ENCODE assay signal across 23 cellular contexts in genomic region chr2:6958616-6959235, GRCh38. TPM values are rescaled to one million over a fixed set of nuclear protein-coding genes. Genes with fewer than 3 reads are reported as not detected.
DNase-seq lines count a peak whose midpoint lies in the region; ATAC-seq, FAIRE-seq and TF ChIP-seq lines count a peak whose summit lies in the region.
"Had no signal": no experiment of that assay in that cellular context is flagged by ENCODE, and none has a peak within 500 bp of the region (broad histone marks: within the 10 kb centered on the region; RNA-seq: fewer than 3 reads in every experiment).

No MANE protein-coding gene starts in this region.

- H3K36me3 ChIP-seq in CD4-positive, alpha-beta memory T cell (ENCODE audit: insufficient read depth, low read length): no peaks in the 10 kb centered on the region
- H3K36me3 ChIP-seq in prostate gland: no peaks in the 10 kb centered on the region
- H3K36me3 ChIP-seq: breast epithelium, pancreas, thoracic aorta had no signal

- POLR2A ChIA-PET in CD4-positive, alpha-beta memory T cell (lab: Charles Lee; ENCODE audit: partially characterized antibody): no interaction called here

- H3K9me3 Mint-ChIP-seq in CD4-positive, alpha-beta memory T cell: no peaks in the 10 kb centered on the region
- H3K9me3 Mint-ChIP-seq: activated B cell treated with CpG ODN at 0.5 μM for 24 hours had no signal

- H3K36me3 Mint-ChIP-seq in CD4-positive, alpha-beta memory T cell: peaks cover 11 to 41% of the 10 kb centered on the region in 2 donors

- no peaks in the 10 kb centered on the region for H3K27me3 Mint-ChIP-seq in CD4-positive, alpha-beta memory T cell

- ATAC-seq in GM21360 (IDR thresholded peaks at IDR 0.05; ENCODE audit: unreplicated experiment): peak; percentile 83
- no peak for ATAC-seq in HG03045 (IDR thresholded peaks at IDR 0.05; ENCODE audit: unreplicated experiment)
- no peak for ATAC-seq in HG03354 (IDR thresholded peaks at IDR 0.05; ENCODE audit: poor library complexity, severe bottlenecking, unreplicated experiment)
- ATAC-seq: pancreas had no signal

- no peak overlapping the region for H3K4me3 Mint-ChIP-seq in CD4-positive, alpha-beta memory T cell
- H3K4me3 Mint-ChIP-seq: activated B cell treated with CpG ODN at 0.5 μM for 24 hours had no signal

- peaks cover 22 to 63% (median 34%) of the 10 kb centered on the region in 4 donors for H3K4me1 Mint-ChIP-seq in CD4-positive, alpha-beta memory T cell
- H3K4me1 Mint-ChIP-seq: activated B cell treated with CpG ODN at 0.5 μM for 24 hours had no signal

- 70% methylated on average over 10 of the region's 10 CpGs for WGBS in prostate gland

- no peaks in the 10 kb centered on the region for H3K4me1 ChIP-seq in CD4-positive, alpha-beta memory T cell (ENCODE audit: insufficient read depth, low read length)
- H3K4me1 ChIP-seq in prostate gland (replicated peaks): peaks cover 3% of the 10 kb centered on the region

- H3K27me3 ChIP-seq in CD4-positive, alpha-beta memory T cell (ENCODE audit: insufficient read depth, low read length): no peaks in the 10 kb centered on the region
- no peaks in the 10 kb centered on the region for H3K27me3 ChIP-seq in prostate gland (replicated peaks; ENCODE audit: insufficient read depth)
- H3K27me3 ChIP-seq: breast epithelium, pancreas had no signal

- intact Hi-C loops in CD4-positive, alpha-beta memory T cell (cut with micrococcal nuclease): loop anchor here (10.0 kb wide), 1 partner anchor 64 kb away; no protein-coding TSS in a partner anchor
- intact Hi-C loops in prostate gland (cut with DNase I): loop anchor here (5.0 kb wide), 1 partner anchor 36 kb away; no protein-coding TSS in a partner anchor

- no peak for TF ChIP-seq POLR2A in prostate gland (IDR thresholded peaks at IDR 0.05)

- no peak for FAIRE-seq in RCC 7860 (lab: Jason Lieb, UNC)
- FAIRE-seq: D721Med, G401.6, keratinocyte, pancreas had no signal

- no peak overlapping the region for H3K4me3 ChIP-seq in CD4-positive, alpha-beta memory T cell (ENCODE audit: low read length in 2 of 2)
- H3K4me3 ChIP-seq in fibroblast of mammary gland (ENCODE audit: control insufficient read depth, low read depth, low read length): no peak overlapping the region
- H3K4me3 ChIP-seq in prostate gland: no peak overlapping the region
- H3K4me3 ChIP-seq: breast epithelium, pancreas, skin epidermis, thoracic aorta had no signal

- H3K27ac ChIP-seq in CD4-positive, alpha-beta memory T cell (ENCODE audit: low read depth, low read length): no peak overlapping the region
- no peak overlapping the region for H3K27ac ChIP-seq in prostate gland
- H3K27ac ChIP-seq: pancreas, thoracic aorta had no signal

- TF ChIP-seq CTCF in fibroblast of mammary gland (conservative IDR thresholded peaks at IDR 0.05; ENCODE audit: control insufficient read depth, insufficient read depth, low read depth, low read length) (no peak), prostate gland (IDR thresholded peaks at IDR 0.05) (no peak)

- H3K27ac Mint-ChIP-seq in CD4-positive, alpha-beta memory T cell: peak overlapping the region in 4 of 7 donors; percentile 15 to 59 (median 20)
- H3K27ac Mint-ChIP-seq: activated B cell treated with CpG ODN at 0.5 μM for 24 hours had no signal

- H3K9me3 ChIP-seq in CD4-positive, alpha-beta memory T cell (ENCODE audit: control insufficient read depth in 1 of 2, low read length in 2 of 2): no peaks in the 10 kb centered on the region
- no peaks in the 10 kb centered on the region for H3K9me3 ChIP-seq in prostate gland
- H3K9me3 ChIP-seq: breast epithelium, pancreas, thoracic aorta had no signal

- DNase-seq in CD4-positive, alpha-beta memory T cell: no peak
- DNase-seq in fibroblast of mammary gland (ENCODE audit: low read depth) (peak; percentile 79), prostate gland (ENCODE audit: low spot score) (peak; percentile 3), GM19238 (ENCODE audit: insufficient read length, low spot score) (no peak), RCC 7860 (ENCODE audit: low spot score) (no peak)
- DNase-seq: activated B cell treated with CpG ODN at 0.5 μM for 24 hours; activated naive CD4-positive, alpha-beta T cell treated with Interleukin-2 at 50 U/mL for 16 hours; AML-193; IMR-90; MV-4-11; NCI-H2081; pancreas; stimulated activated CD4-positive, alpha-beta T cell treated with anti-CD3 and anti-CD28 coated beads, Interleukin-4, amount 100 ng/mL, for 1 hour; T-helper 1 cell had no signal

- CTCF ChIA-PET in CD4-positive, alpha-beta memory T cell (lab: Charles Lee; ENCODE audit: partially characterized antibody): interaction anchor here (1.2 kb wide), 1 partner anchor 56 kb away, joined by 4 read pairs; no protein-coding TSS in a partner anchor

RNA-seq across cellular contexts. Expression of gene RNF144A, which starts 41.5 kb away (rescaled TPM):
- total RNA-seq in CD4-positive, alpha-beta memory T cell: 10 to 100 TPM; 34.3 to 41.1 TPM
- polyA plus RNA-seq in CD4-positive, alpha-beta memory T cell: 10 to 100 TPM in 1 of 2 donors, 1 to 10 TPM in 1; 3.9 to 13.3 TPM
- total RNA-seq in prostate gland: 10 to 100 TPM in 1 of 2 donors, 1 to 10 TPM in 1; 9.1 to 27.9 TPM

Comparison
In these comparisons a context has a peak if more than half of its experiments do, and no peak if none do; other contexts are left out.
1. DNase-seq: peak in fibroblast of mammary gland (single experiment) and prostate gland (single experiment); none in CD4-positive, alpha-beta memory T cell (0 of 5), GM19238 (single experiment) and RCC 7860 (single experiment).